In genomic region chr14:62696261-62696968, GRCh38 we compare ENCODE assay signal across 33 cellular contexts.
A peak's percentile ranks its signal among the peaks of the same experiment; 100 is the strongest.
DNase-seq lines count a peak whose midpoint lies in the region; ATAC-seq, FAIRE-seq and TF ChIP-seq lines count a peak whose summit lies in the region.
"Had no signal": no experiment of that assay in that cellular context is flagged by ENCODE, and none has a peak within 500 bp of the region (broad histone marks: within the 10 kb centered on the region; RNA-seq: fewer than 3 reads in every experiment).

No MANE protein-coding gene starts in this region.

- TF ChIP-seq EP300 in A549 (IDR thresholded peaks at IDR 0.05): no peak

- no peak for DNase-seq in A549 (ENCODE audit: low read depth in 1 of 2, low spot score in 1 of 2)
- peak; percentile 33 for DNase-seq in NCI-H69 (lab: John Stamatoyannopoulos, UW)
- DNase-seq in iPS DF 4.7 (ENCODE audit: extremely low read depth, low spot score): peak; percentile 46
- no peak for DNase-seq in nephron progenitor cell
- DNase-seq in epidermal melanocyte (ENCODE audit: insufficient read length, low spot score): no peak
- no peak for DNase-seq in NCI-H82 (lab: John Stamatoyannopoulos, UW)
- DNase-seq in NCI-H1694 treated with DMSO at 0.1 percent for 48 hours (lab: John Stamatoyannopoulos, UW): no peak
- DNase-seq: 8988T; activated effector memory CD4-positive, alpha-beta T cell treated with anti-CD3 and anti-CD28 coated beads, Interleukin-2, amount 50 U/mL, for 16 hours; activated naive CD8-positive, alpha-beta T cell treated with anti-CD3 and anti-CD28 coated beads for 36 hours; activated T-cell treated with anti-CD3 and anti-CD28 coated beads for 4 hours; aorta; esophagus squamous epithelium; foreskin melanocyte; HCEC 1CT; heart right ventricle; mucosa of descending colon; NCI-H2081 treated with DMSO at 0.1 percent for 48 hours; NCI-H226; NCI-H774; SK-N-SH; stimulated activated CD4-positive, alpha-beta T cell treated with anti-CD3 and anti-CD28 coated beads, Interleukin-15, amount 100 ng/mL, for 24 hours; stimulated activated naive CD4-positive, alpha-beta T cell had no signal

- no peaks in the 10 kb centered on the region for H3K9me3 Mint-ChIP-seq in nephron progenitor cell
- H3K9me3 Mint-ChIP-seq: nephron had no signal

- H3K27me3 Mint-ChIP-seq in nephron progenitor cell (ENCODE audit: low read depth, poor library complexity): no peaks in the 10 kb centered on the region
- H3K27me3 Mint-ChIP-seq: activated naive CD8-positive, alpha-beta T cell treated with anti-CD3 and anti-CD28 coated beads for 36 hours; CD4-positive, alpha-beta memory T cell had no signal

- H3K4me2 ChIP-seq in A549: peak overlapping the region; percentile 60
- H3K4me2 ChIP-seq: KMS-11, SK-N-SH had no signal

- no peaks in the 10 kb centered on the region for H3K36me3 Mint-ChIP-seq in nephron progenitor cell (ENCODE audit: low read depth)
- H3K36me3 Mint-ChIP-seq: activated naive CD8-positive, alpha-beta T cell treated with anti-CD3 and anti-CD28 coated beads for 36 hours; CD4-positive, alpha-beta memory T cell had no signal

- no peak overlapping the region for H3K4me3 Mint-ChIP-seq in nephron progenitor cell
- H3K4me3 Mint-ChIP-seq: activated naive CD8-positive, alpha-beta T cell treated with anti-CD3 and anti-CD28 coated beads for 36 hours; CD4-positive, alpha-beta memory T cell; nephron; T-helper 1 cell treated with Interleukin-12 subunit alpha and Interleukin-12 subunit beta and Interleukin-4 antibody, amounts not matched to agents 30 μg/mL and 1 μg/mL, for 36 hours had no signal

- CTCF ChIA-PET in A549 (lab: Yijun Ruan, JAX): interaction anchor here (0.6 kb wide), 1 partner anchor 29 kb away, joined by 3 read pairs; no protein-coding TSS in a partner anchor

- peak; percentile 74 for FAIRE-seq in A549 (lab: Jason Lieb, UNC)
- FAIRE-seq: GM19239, keratinocyte had no signal

- TF ChIP-seq CTCF in A549 (IDR thresholded peaks at IDR 0.05) (no peak), nephron progenitor cell (IDR thresholded peaks at IDR 0.05) (no peak)

- no peak for TF ChIP-seq RAD21 in A549 (conservative IDR thresholded peaks at IDR 0.05 in 1 of 2, IDR thresholded peaks at IDR 0.05 in 1 of 2)

- ATAC-seq in A549: no peak
- no peak for ATAC-seq in GM21360 (IDR thresholded peaks at IDR 0.05; ENCODE audit: unreplicated experiment)
- ATAC-seq: heart right ventricle, mucosa of descending colon, sciatic nerve had no signal

- H3K27ac Mint-ChIP-seq in nephron progenitor cell: peak overlapping the region; percentile 64
- H3K27ac Mint-ChIP-seq: activated naive CD8-positive, alpha-beta T cell treated with anti-CD3 and anti-CD28 coated beads for 36 hours; CD4-positive, alpha-beta memory T cell; nephron; T-helper 1 cell treated with Interleukin-12 subunit alpha and Interleukin-12 subunit beta and Interleukin-4 antibody, amounts not matched to agents 30 μg/mL and 1 μg/mL, for 36 hours had no signal

- TF ChIP-seq POLR2A in A549 (IDR thresholded peaks at IDR 0.05; ENCODE audit: low read length): no peak

- H3K4me1 Mint-ChIP-seq in nephron progenitor cell: peaks cover 13% of the 10 kb centered on the region
- H3K4me1 Mint-ChIP-seq: activated naive CD8-positive, alpha-beta T cell treated with anti-CD3 and anti-CD28 coated beads for 36 hours; CD4-positive, alpha-beta memory T cell; nephron had no signal

- POLR2A ChIA-PET in A549 (lab: Yijun Ruan, JAX): no interaction called here

- H3K4me3 ChIP-seq in A549: no peak overlapping the region
- H3K4me3 ChIP-seq: coronary artery, esophagus squamous epithelium, heart right ventricle, mucosa of descending colon, thoracic aorta had no signal

- H3K27ac ChIP-seq in A549: peak overlapping the region; percentile 44 to 93
- H3K27ac ChIP-seq: coronary artery, esophagus squamous epithelium, heart right ventricle, KMS-11, thoracic aorta had no signal

- H3K9me3 ChIP-seq in A549: no peaks in the 10 kb centered on the region
- H3K9me3 ChIP-seq: esophagus squamous epithelium, heart right ventricle, SK-N-SH, thoracic aorta had no signal

- H3K4me1 ChIP-seq in A549: peaks cover 37% of the 10 kb centered on the region

- 62% methylated on average over 7 of the region's 7 CpGs for whole genome bisulfite sequencing in A549 (ENCODE audit: missing lambda C conversion rate)

TF ChIP-seq in A549, 52 proteins besides CTCF, POLR2A, EP300 and RAD21:
- TF ChIP-seq NPAS2 (CRISPR knock-in tag; IDR thresholded peaks at IDR 0.05; ENCODE audit: borderline replicate concordance): no peak
- TF ChIP-seq TFCP2L1 (CRISPR knock-in tag; IDR thresholded peaks at IDR 0.05): no peak
- no peak for TF ChIP-seq ZC3H11A (IDR thresholded peaks at IDR 0.05)
- TF ChIP-seq MAZ (IDR thresholded peaks at IDR 0.05; ENCODE audit: borderline replicate concordance, low read depth, low read length): no peak
- TF ChIP-seq RARB (CRISPR knock-in tag; IDR thresholded peaks at IDR 0.05): no peak
- TF ChIP-seq RFX5 (IDR thresholded peaks at IDR 0.05): no peak
- TF ChIP-seq ATOH8 (CRISPR knock-in tag; IDR thresholded peaks at IDR 0.05; ENCODE audit: low read depth): no peak
- TF ChIP-seq FOSB (CRISPR knock-in tag; IDR thresholded peaks at IDR 0.05): no peak
- no peak for TF ChIP-seq KDM5A (IDR thresholded peaks at IDR 0.05)
- no peak for TF ChIP-seq EHF (CRISPR knock-in tag; IDR thresholded peaks at IDR 0.05)
- TF ChIP-seq REST (IDR thresholded peaks at IDR 0.05): no peak

Comparison
In these comparisons a context has a peak if more than half of its experiments do, and no peak if none do; other contexts are left out.
1. DNase-seq: peak in NCI-H69 (single experiment) and iPS DF 4.7 (single experiment); none in A549 (0 of 2), nephron progenitor cell (single experiment), epidermal melanocyte (single experiment), NCI-H82 (single experiment) and NCI-H1694 treated with DMSO at 0.1 percent for 48 hours (single experiment).